1 cellular context compared by ENCODE assay signal in the genomic region with DNA sequence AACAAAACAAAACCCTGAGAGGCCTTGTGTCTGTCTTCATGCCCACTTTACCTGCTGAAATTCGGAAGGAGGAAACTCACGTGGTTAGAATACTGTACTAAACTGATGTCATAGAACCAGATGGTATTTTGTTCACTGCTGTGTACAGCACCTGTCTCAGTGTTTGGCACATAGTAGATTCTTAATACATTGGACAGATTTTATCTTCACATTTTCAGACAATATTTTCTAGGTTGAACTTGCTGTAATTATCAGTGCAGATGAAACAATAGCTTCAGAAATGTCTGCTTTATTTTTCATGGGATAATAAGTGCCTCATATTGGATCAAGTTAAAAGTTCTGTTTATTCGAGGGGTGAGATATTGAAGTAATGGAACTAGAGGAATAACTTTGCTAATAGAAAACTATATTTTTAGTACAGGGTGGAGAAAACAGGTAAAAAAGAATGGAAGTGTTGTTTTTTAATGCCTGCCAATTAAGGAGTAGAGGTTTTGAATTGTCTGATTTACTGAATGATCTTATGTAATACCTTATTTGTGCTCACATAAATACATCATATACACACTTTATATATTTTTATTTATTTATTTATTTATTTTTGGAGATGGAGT.
TF ChIP-seq lines count a peak whose summit lies in the region.

No MANE protein-coding gene starts in this region.

TF ChIP-seq in GM23338, 12 proteins besides CTCF, POLR2A, EP300 and RAD21:
- TF ChIP-seq, protein P1, sequence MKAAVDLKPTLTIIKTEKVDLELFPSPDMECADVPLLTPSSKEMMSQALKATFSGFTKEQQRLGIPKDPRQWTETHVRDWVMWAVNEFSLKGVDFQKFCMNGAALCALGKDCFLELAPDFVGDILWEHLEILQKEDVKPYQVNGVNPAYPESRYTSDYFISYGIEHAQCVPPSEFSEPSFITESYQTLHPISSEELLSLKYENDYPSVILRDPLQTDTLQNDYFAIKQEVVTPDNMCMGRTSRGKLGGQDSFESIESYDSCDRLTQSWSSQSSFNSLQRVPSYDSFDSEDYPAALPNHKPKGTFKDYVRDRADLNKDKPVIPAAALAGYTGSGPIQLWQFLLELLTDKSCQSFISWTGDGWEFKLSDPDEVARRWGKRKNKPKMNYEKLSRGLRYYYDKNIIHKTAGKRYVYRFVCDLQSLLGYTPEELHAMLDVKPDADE (IDR thresholded peaks at IDR 0.05): no peak
- TF ChIP-seq POLR2AphosphoS5 (IDR thresholded peaks at IDR 0.05; ENCODE audit: low read depth) (no peak), STAT1 (IDR thresholded peaks at IDR 0.05; ENCODE audit: unreplicated experiment) (no peak), ZNF114 (CRISPR knock-in tag; IDR thresholded peaks at IDR 0.05) (no peak), EZH2 (IDR thresholded peaks at IDR 0.05; ENCODE audit: low read depth, unreplicated experiment) (no peak), NANOG (IDR thresholded peaks at IDR 0.05; ENCODE audit: borderline replicate concordance) (no peak)
- TF ChIP-seq, protein P2, sequence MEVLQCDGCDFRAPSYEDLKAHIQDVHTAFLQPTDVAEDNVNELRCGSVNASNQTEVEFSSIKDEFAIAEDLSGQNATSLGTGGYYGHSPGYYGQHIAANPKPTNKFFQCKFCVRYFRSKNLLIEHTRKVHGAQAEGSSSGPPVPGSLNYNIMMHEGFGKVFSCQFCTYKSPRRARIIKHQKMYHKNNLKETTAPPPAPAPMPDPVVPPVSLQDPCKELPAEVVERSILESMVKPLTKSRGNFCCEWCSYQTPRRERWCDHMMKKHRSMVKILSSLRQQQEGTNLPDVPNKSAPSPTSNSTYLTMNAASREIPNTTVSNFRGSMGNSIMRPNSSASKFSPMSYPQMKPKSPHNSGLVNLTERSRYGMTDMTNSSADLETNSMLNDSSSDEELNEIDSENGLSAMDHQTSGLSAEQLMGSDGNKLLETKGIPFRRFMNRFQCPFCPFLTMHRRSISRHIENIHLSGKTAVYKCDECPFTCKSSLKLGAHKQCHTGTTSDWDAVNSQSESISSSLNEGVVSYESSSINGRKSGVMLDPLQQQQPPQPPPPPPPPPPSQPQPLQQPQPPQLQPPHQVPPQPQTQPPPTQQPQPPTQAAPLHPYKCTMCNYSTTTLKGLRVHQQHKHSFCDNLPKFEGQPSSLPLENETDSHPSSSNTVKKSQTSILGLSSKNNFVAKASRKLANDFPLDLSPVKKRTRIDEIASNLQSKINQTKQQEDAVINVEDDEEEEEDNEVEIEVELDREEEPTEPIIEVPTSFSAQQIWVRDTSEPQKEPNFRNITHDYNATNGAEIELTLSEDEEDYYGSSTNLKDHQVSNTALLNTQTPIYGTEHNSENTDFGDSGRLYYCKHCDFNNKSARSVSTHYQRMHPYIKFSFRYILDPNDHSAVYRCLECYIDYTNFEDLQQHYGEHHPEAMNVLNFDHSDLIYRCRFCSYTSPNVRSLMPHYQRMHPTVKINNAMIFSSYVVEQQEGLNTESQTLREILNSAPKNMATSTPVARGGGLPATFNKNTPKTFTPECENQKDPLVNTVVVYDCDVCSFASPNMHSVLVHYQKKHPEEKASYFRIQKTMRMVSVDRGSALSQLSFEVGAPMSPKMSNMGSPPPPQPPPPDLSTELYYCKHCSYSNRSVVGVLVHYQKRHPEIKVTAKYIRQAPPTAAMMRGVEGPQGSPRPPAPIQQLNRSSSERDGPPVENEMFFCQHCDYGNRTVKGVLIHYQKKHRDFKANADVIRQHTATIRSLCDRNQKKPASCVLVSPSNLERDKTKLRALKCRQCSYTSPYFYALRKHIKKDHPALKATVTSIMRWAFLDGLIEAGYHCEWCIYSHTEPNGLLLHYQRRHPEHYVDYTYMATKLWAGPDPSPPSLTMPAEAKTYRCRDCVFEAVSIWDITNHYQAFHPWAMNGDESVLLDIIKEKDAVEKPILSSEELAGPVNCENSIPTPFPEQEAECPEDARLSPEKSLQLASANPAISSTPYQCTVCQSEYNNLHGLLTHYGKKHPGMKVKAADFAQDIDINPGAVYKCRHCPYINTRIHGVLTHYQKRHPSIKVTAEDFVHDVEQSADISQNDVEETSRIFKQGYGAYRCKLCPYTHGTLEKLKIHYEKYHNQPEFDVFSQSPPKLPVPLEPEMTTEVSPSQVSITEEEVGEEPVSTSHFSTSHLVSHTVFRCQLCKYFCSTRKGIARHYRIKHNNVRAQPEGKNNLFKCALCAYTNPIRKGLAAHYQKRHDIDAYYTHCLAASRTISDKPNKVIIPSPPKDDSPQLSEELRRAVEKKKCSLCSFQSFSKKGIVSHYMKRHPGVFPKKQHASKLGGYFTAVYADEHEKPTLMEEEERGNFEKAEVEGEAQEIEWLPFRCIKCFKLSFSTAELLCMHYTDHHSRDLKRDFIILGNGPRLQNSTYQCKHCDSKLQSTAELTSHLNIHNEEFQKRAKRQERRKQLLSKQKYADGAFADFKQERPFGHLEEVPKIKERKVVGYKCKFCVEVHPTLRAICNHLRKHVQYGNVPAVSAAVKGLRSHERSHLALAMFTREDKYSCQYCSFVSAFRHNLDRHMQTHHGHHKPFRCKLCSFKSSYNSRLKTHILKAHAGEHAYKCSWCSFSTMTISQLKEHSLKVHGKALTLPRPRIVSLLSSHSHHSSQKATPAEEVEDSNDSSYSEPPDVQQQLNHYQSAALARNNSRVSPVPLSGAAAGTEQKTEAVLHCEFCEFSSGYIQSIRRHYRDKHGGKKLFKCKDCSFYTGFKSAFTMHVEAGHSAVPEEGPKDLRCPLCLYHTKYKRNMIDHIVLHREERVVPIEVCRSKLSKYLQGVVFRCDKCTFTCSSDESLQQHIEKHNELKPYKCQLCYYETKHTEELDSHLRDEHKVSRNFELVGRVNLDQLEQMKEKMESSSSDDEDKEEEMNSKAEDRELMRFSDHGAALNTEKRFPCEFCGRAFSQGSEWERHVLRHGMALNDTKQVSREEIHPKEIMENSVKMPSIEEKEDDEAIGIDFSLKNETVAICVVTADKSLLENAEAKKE (CRISPR knock-in tag; IDR thresholded peaks at IDR 0.05): no peak
